Comparison of ENCODE assay signal across 2 cellular contexts in the genomic region with DNA sequence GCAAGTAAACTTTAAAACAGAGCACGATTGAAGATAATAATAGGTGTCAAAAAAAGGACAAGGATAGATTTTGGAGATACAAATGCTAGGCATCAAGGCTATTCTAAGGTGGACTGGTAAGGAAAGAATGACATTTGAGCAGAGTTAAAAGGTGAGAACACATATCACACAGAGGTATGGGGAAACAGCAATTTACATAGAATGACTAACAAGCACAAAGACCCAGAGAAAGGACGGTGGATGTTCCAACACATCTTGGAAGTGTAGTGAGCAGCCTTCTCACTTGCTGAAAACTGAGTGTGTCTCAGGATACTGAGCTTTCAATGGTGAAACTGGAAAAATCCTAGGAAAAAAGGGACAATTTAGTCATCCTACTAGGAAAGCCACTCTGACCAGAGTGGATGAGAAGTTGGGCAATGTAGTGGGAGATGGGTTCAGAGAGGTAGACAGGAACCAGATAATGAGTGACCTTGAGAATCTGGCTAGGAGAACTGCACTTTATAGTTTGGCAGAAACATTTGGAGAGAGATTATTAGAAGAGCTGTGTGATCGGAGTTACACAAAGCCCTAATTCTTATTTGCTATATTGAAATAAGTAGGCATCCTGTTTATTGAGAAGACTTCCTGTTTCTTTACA.
TF ChIP-seq lines count a peak whose summit lies in the region.

No MANE protein-coding gene starts in this region.

TF ChIP-seq in A549, 52 proteins besides CTCF, POLR2A, EP300 and RAD21:
- TF ChIP-seq FOSL2 (IDR thresholded peaks at IDR 0.05), result no peak
- TF ChIP-seq FOSL2 (CRISPR knock-in tag; IDR thresholded peaks at IDR 0.05), result no peak
- TF ChIP-seq TFCP2L1 (CRISPR knock-in tag; IDR thresholded peaks at IDR 0.05), result no peak
- TF ChIP-seq CEBPB (IDR thresholded peaks at IDR 0.05), result no peak
- no peak for TF ChIP-seq MAFK (IDR thresholded peaks at IDR 0.05; ENCODE audit: partially characterized antibody)
- TF ChIP-seq, protein P1, sequence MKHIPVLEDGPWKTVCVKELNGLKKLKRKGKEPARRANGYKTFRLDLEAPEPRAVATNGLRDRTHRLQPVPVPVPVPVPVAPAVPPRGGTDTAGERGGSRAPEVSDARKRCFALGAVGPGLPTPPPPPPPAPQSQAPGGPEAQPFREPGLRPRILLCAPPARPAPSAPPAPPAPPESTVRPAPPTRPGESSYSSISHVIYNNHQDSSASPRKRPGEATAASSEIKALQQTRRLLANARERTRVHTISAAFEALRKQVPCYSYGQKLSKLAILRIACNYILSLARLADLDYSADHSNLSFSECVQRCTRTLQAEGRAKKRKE (CRISPR knock-in tag; IDR thresholded peaks at IDR 0.05; ENCODE audit: low read depth), result no peak
- no peak for TF ChIP-seq FOSB (CRISPR knock-in tag; IDR thresholded peaks at IDR 0.05)
- TF ChIP-seq TP53 (CRISPR knock-in tag; IDR thresholded peaks at IDR 0.05), result no peak
- TF ChIP-seq CBX2 (IDR thresholded peaks at IDR 0.05; ENCODE audit: borderline replicate concordance, low read depth), result no peak
- TF ChIP-seq RNF2 (IDR thresholded peaks at IDR 0.05; ENCODE audit: borderline replicate concordance, low read depth), result no peak

TF ChIP-seq in IMR-90, 13 proteins besides CTCF, POLR2A, EP300 and RAD21:
- TF ChIP-seq CHD1 (IDR thresholded peaks at IDR 0.05; ENCODE audit: low read depth, low read length), result no peak
- 0 out of 2 replicates have a peak, but pooled peaks have one; percentile 20 for TF ChIP-seq CEBPB (IDR thresholded peaks at IDR 0.05; ENCODE audit: low read depth, low read length)
- TF ChIP-seq RFX5 (IDR thresholded peaks at IDR 0.05; ENCODE audit: low read depth, low read length), result no peak
TF ChIP-seq in IMR-90: peak in this region for 1.
